8 cellular contexts compared by ENCODE assay signal in the genomic region with DNA sequence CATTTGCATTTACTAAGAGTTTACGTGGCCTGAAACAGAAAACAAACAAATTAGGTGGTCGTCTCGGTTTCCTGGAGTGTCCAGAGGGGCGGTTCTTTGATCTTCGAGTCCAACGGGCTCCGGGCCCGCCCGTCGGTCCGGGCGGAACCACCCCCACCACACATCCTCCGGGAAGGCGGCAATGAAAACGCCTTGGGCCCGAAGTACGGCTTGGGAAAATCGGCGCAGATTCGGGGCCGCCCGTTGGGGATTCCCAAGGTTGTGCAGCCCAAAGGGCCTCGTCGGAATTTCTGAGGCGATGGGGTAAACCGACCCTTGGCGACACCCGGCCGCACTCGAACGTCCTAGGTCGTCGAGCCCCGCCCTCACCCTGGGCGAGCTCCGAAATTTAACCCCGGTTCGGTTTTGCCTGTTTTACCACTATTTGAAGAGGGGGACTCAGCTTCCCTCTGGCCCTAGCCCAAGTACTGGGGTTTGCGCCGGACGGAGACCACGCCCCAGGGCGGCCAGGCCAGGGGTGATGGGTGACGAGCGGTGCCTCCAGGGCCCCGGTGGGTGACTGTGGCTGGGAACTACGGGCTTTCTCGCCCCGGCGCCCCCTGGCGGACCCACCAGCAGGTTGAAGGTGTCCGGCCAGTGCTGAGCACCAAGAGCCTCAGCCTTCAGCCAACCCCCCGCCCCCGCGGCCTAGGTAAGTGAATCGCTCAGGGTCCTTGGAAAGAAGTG. TPM values are rescaled to one million over a fixed set of nuclear protein-coding genes. Genes with fewer than 3 reads are reported as not detected.
A peak's percentile ranks its signal among the peaks of the same experiment; 100 is the strongest.
DNase-seq lines count a peak whose midpoint lies in the region; ATAC-seq and TF ChIP-seq lines count a peak whose summit lies in the region.

No MANE protein-coding gene starts in this region.

- ATAC-seq in GM18909 (IDR thresholded peaks at IDR 0.05; ENCODE audit: poor library complexity, unreplicated experiment) (peak; percentile 74), HG03135 (IDR thresholded peaks at IDR 0.05; ENCODE audit: unreplicated experiment) (peak; percentile 64), left lobe of liver (peak; percentile 86)

- DNase-seq in AG08396 (ENCODE audit: low spot score) (peak; percentile 84), colonic mucosa (peak; percentile 90), left lobe of liver (ENCODE audit: low spot score) (peak; percentile 85), NOMO-1 (lab: John Stamatoyannopoulos, UW; ENCODE audit: unreplicated experiment in 2 of 2) (no peak)
- peak; percentile 60 for DNase-seq in activated CD4-positive, CD25-positive, alpha-beta regulatory T cell treated with anti-CD3 and anti-CD28 coated beads, Interleukin-2, amount 50 U/mL, for 16 hours (ENCODE audit: low read depth, low spot score)
- peak; percentile 71 to 77 for DNase-seq in stimulated activated CD4-positive, alpha-beta T cell treated with anti-CD3 and anti-CD28 coated beads, Interleukin-4, amount 100 ng/mL, for 4 hours

- H3K4me1 ChIP-seq in colonic mucosa = no peaks in the 10 kb centered on the region

- no peaks in the 10 kb centered on the region for H3K27me3 ChIP-seq in colonic mucosa

- H3K9me3 ChIP-seq in colonic mucosa = no peaks in the 10 kb centered on the region

- H3K27ac ChIP-seq in colonic mucosa = peak overlapping the region; percentile 58

- peak; percentile 56 for TF ChIP-seq CTCF in colonic mucosa (IDR thresholded peaks at IDR 0.05)

- intact Hi-C loops in colonic mucosa (cut with DNase I) = no loop called here

- H3K36me3 ChIP-seq in colonic mucosa = peaks cover 19% of the 10 kb centered on the region

- H3K9ac ChIP-seq in colonic mucosa (ENCODE audit: low read depth in 2 of 2, low read length in 2 of 2) = peak overlapping the region in 1 of 2 donors; percentile 59

- H3K4me3 ChIP-seq in colonic mucosa = peak overlapping the region; percentile 42

RNA-seq across cellular contexts. Expression of gene CFAP53, which starts 1.9 kb away (rescaled TPM):
- total RNA-seq in colonic mucosa = under 1 TPM; 0.16 to 0.44 TPM
- total RNA-seq in left lobe of liver = 0.25 TPM

RNA-seq across cellular contexts. Expression of gene MBD1, which starts 13.1 kb away (rescaled TPM):
- total RNA-seq in colonic mucosa (10 to 100 TPM; 54.2 to 92.3 TPM), left lobe of liver (33.6 TPM)

RNA-seq across cellular contexts. Expression of gene CXXC1, which starts 19.3 kb away (rescaled TPM):
- total RNA-seq in colonic mucosa (100 to 1,000 TPM in 1 of 2 donors, 10 to 100 TPM in 1; 46.1 to 102 TPM), left lobe of liver (35.1 TPM)

Comparison
In these comparisons a context has a peak if more than half of its experiments do, and no peak if none do; other contexts are left out.
1. DNase-seq: peak in AG08396 (single experiment), activated CD4-positive, CD25-positive, alpha-beta regulatory T cell treated with anti-CD3 and anti-CD28 coated beads, Interleukin-2, amount 50 U/mL, for 16 hours (single experiment), colonic mucosa (single experiment), left lobe of liver (single experiment) and stimulated activated CD4-positive, alpha-beta T cell treated with anti-CD3 and anti-CD28 coated beads, Interleukin-4, amount 100 ng/mL, for 4 hours (2 of 2); none in NOMO-1 (0 of 2).
2. Peak in every context shown above with its lines, with median percentiles within 50 percentile points of each other: ATAC-seq.